In genomic region chr11:78350646-78351165, GRCh38 we compare ENCODE assay signal across 8 cellular contexts.
DNase-seq lines count a peak whose midpoint lies in the region; ATAC-seq, FAIRE-seq and TF ChIP-seq lines count a peak whose summit lies in the region.

No MANE protein-coding gene starts in this region.

- H3K9me3 ChIP-seq in A673 (ENCODE audit: low read depth, low read length, poor library complexity, severe bottlenecking) (no peaks in the 10 kb centered on the region), KOPT-K1 (ENCODE audit: insufficient read depth, low read length, poor library complexity, severe bottlenecking) (no peaks in the 10 kb centered on the region), GM12878 (replicated peaks; ENCODE audit: control insufficient read depth, insufficient read depth, low read length) (no peaks in the 10 kb centered on the region), thymus (ENCODE audit: control insufficient read depth) (no peaks in the 10 kb centered on the region)

- peak overlapping the region; percentile 29 for H2AFZ ChIP-seq in GM12878 (ENCODE audit: control insufficient read depth, low read depth, low read length)

- intact Hi-C loops in A673 (cut with micrococcal nuclease; ENCODE audit: unreplicated experiment) (loop anchor here (10.0 kb wide), 1 partner anchor 64 kb away; the partner anchor contains the start of gene GAB2), GM12878 (cut with micrococcal nuclease; ENCODE audit: unreplicated experiment) (no loop called here)

- TF ChIP-seq CTCF in A673 (conservative IDR thresholded peaks at IDR 0.05; ENCODE audit: low read depth, low read length) (no peak), GM12878 (IDR thresholded peaks at IDR 0.05 in 2 of 3, conservative IDR thresholded peaks at IDR 0.05 in 1 of 3; ENCODE audit: control insufficient read depth in 2 of 3, extremely low read depth in 1 of 3, insufficient read depth in 1 of 3, low read depth in 3 of 3, low read length in 3 of 3) (no peak)

- H3K27ac ChIP-seq in A673 (ENCODE audit: low read depth, low read length, poor library complexity, severe bottlenecking) (peak overlapping the region; percentile 87), KOPT-K1 (ENCODE audit: low read depth, low read length, poor library complexity, severe bottlenecking) (peak overlapping the region; percentile 98), GM12878 (ENCODE audit: control insufficient read depth, insufficient read depth) (peak overlapping the region; percentile 71; the same call in 1 of the 2 replicates), thymus (ENCODE audit: low read depth) (peak overlapping the region; percentile 79)

- H3K79me2 ChIP-seq in GM12878 (ENCODE audit: control insufficient read depth, insufficient read depth, low read length), result no peaks in the 10 kb centered on the region

- H3K27me3 ChIP-seq in A673 (replicated peaks; ENCODE audit: insufficient read depth, low read depth, low read length, poor library complexity), result no peaks in the 10 kb centered on the region
- H3K27me3 ChIP-seq in GM12878 (replicated peaks in 1 of 2; ENCODE audit: control insufficient read depth in 2 of 2, insufficient read depth in 2 of 2, low read length in 1 of 2), result no peaks in the 10 kb centered on the region
- H3K27me3 ChIP-seq in thymus (ENCODE audit: control insufficient read depth, insufficient read depth), result no peaks in the 10 kb centered on the region

- SMC1A ChIA-PET in GM12878 (lab: Charles Lee; ENCODE audit: uncharacterized antibody, unreplicated experiment), result interaction anchor here (0.7 to 1.7 kb wide), 5 partner anchors 13 to 41 kb away, joined by 3 to 4 read pairs (median 4); no protein-coding TSS in a partner anchor

- RAD21 ChIA-PET in GM12878 (lab: Charles Lee; ENCODE audit: unreplicated experiment), result interaction anchor here (0.5 to 1.7 kb wide), 2 partner anchors 48 to 213 kb away, joined by 4 to 5 read pairs; no protein-coding TSS in a partner anchor

- ATAC-seq in GM12878, result peak; percentile 43
- peak; percentile 61 for ATAC-seq in left lobe of liver

- CTCF ChIA-PET in A673 (lab: Charles Lee), result no interaction called here
- CTCF ChIA-PET in GM12878 (lab: Yijun Ruan, JAX), result interaction anchor here (0.6 to 2.0 kb wide), 3 partner anchors 11 to 214 kb away, joined by 3 to 8 read pairs (median 8); no protein-coding TSS in a partner anchor

- no TSS peak for BruUV-seq in A673 (replicated peaks; lab: Mats Ljungman, UMichigan)
- no TSS peak for BruUV-seq in GM12878 (replicated peaks; lab: Mats Ljungman, UMichigan)

- no peaks in the 10 kb centered on the region for H3K36me3 ChIP-seq in A673 (ENCODE audit: insufficient read depth, low read length, poor library complexity, severe bottlenecking)
- no peaks in the 10 kb centered on the region for H3K36me3 ChIP-seq in KOPT-K1 (ENCODE audit: insufficient read depth, low read length)
- H3K36me3 ChIP-seq in GM12878 (ENCODE audit: control insufficient read depth in 2 of 2, insufficient read depth in 2 of 2, low read length in 1 of 2), result no peaks in the 10 kb centered on the region
- H3K36me3 ChIP-seq in thymus (ENCODE audit: control insufficient read depth, insufficient read depth), result no peaks in the 10 kb centered on the region

- TF ChIP-seq RAD21 in GM12878 (IDR thresholded peaks at IDR 0.05; ENCODE audit: insufficient read depth, low read depth, low read length), result no peak

- FAIRE-seq in GM12878 (lab: Jason Lieb, UNC), result no peak

- POLR2A ChIA-PET in A673 (lab: Charles Lee; ENCODE audit: low non-redundant PET) (no interaction called here), GM12878 (lab: Charles Lee) (interaction anchor here (0.6 kb wide), 1 partner anchor 8 kb away, joined by 5 read pairs; no protein-coding TSS in a partner anchor)

- DNase-seq in A673 (ENCODE audit: low spot score), result peak; percentile 79
- peak; percentile 26 for DNase-seq in GM12878 (ENCODE audit: low read depth, low spot score)
- no peak for DNase-seq in left lobe of liver (ENCODE audit: low spot score)
- DNase-seq in activated CD4-positive, CD25-positive, alpha-beta regulatory T cell treated with anti-CD3 and anti-CD28 coated beads, Interleukin-2, amount 50 U/mL, for 72 hours, result no peak
- DNase-seq in DMS153 treated with DMSO at 0.1 percent for 48 hours (lab: John Stamatoyannopoulos, UW; ENCODE audit: unreplicated experiment), result no peak
- no peak for DNase-seq in stimulated activated CD4-positive, alpha-beta T cell treated with anti-CD3 and anti-CD28 coated beads, Interleukin-15, amount 100 ng/mL, for 24 hours

- peaks cover 70% of the 10 kb centered on the region for H3K4me1 ChIP-seq in A673 (ENCODE audit: insufficient read depth, low read length, poor library complexity, severe bottlenecking)
- peaks cover 29% of the 10 kb centered on the region for H3K4me1 ChIP-seq in GM12878 (ENCODE audit: control insufficient read depth, insufficient read depth, low read length)
- H3K4me1 ChIP-seq in thymus (ENCODE audit: control insufficient read depth, insufficient read depth, low read length), result peaks cover 31% of the 10 kb centered on the region

- 2% methylated on average over 7 of the region's 7 CpGs for WGBS in GM12878 (ENCODE audit: insufficient coverage, insufficient replicate concordance, low lambda C conversion rate, missing lambda C conversion rate)
- 6% methylated on average over 7 of the region's 7 CpGs for WGBS in thymus

- no peak for TF ChIP-seq POLR2A in GM12878 (IDR thresholded peaks at IDR 0.05; ENCODE audit: low read depth, low read length)

- no peaks in the 10 kb centered on the region for H4K20me1 ChIP-seq in GM12878 (ENCODE audit: control insufficient read depth, insufficient read depth)

- no peak for TF ChIP-seq EP300 in GM12878 (IDR thresholded peaks at IDR 0.05; ENCODE audit: borderline replicate concordance in 1 of 2, control insufficient read depth in 1 of 2, low read depth in 2 of 2, low read length in 2 of 2)

- in situ Hi-C loops in GM12878 (cut with MboI), result no loop called here

- peak overlapping the region; percentile 45 for H3K9ac ChIP-seq in GM12878 (ENCODE audit: control insufficient read depth, insufficient read depth, low read length)

- H3K4me2 ChIP-seq in GM12878 (ENCODE audit: control insufficient read depth, insufficient read depth), result peak overlapping the region; percentile 87

- H3K4me3 ChIP-seq in A673 (ENCODE audit: low read depth, low read length, poor library complexity, severe bottlenecking), result peak overlapping the region; percentile 20
- peak overlapping the region; percentile 18; the same call in 1 of the 2 replicates for H3K4me3 ChIP-seq in GM12878
- H3K4me3 ChIP-seq in thymus (ENCODE audit: low read length), result peak overlapping the region; percentile 34

TF ChIP-seq in GM12878, 131 proteins besides CTCF, POLR2A, EP300 and RAD21 (continues in another document):
- TF ChIP-seq SPI1 (IDR thresholded peaks at IDR 0.05; ENCODE audit: borderline replicate concordance, insufficient read depth, low read depth, low read length), result peak; percentile 58; the same call in 1 of the 2 replicates
- TF ChIP-seq HCFC1 (IDR thresholded peaks at IDR 0.05; ENCODE audit: low read length), result no peak
- no peak for TF ChIP-seq SREBF2 (IDR thresholded peaks at IDR 0.05; ENCODE audit: low read length)
- 0 out of 2 replicates have a peak, but pooled peaks have one; percentile 2 for TF ChIP-seq NFIC (IDR thresholded peaks at IDR 0.05; ENCODE audit: low read depth, low read length)
- TF ChIP-seq CBFB (IDR thresholded peaks at IDR 0.05; ENCODE audit: low read depth), result no peak
- no peak for TF ChIP-seq KLF5 (IDR thresholded peaks at IDR 0.05; ENCODE audit: partially characterized antibody)
- no peak for TF ChIP-seq POU2F2 (IDR thresholded peaks at IDR 0.05; ENCODE audit: borderline replicate concordance, low read depth, low read length)
- no peak for TF ChIP-seq TCF7 (IDR thresholded peaks at IDR 0.05; ENCODE audit: borderline replicate concordance)
- TF ChIP-seq ESRRA (IDR thresholded peaks at IDR 0.05; ENCODE audit: low read length), result no peak
- no peak for TF ChIP-seq HSF1 (IDR thresholded peaks at IDR 0.05; ENCODE audit: low read depth, low read length)
- TF ChIP-seq IRF4 (IDR thresholded peaks at IDR 0.05; ENCODE audit: low read depth, low read length), result no peak
- no peak for TF ChIP-seq ASH2L (IDR thresholded peaks at IDR 0.05; ENCODE audit: borderline replicate concordance, low read depth)
- no peak for TF ChIP-seq TCF12 (IDR thresholded peaks at IDR 0.05; ENCODE audit: low read depth, low read length)
- TF ChIP-seq SUPT20H (IDR thresholded peaks at IDR 0.05; ENCODE audit: borderline replicate concordance, control insufficient read depth, low read depth, low read length), result no peak
- no peak for TF ChIP-seq MXI1 (IDR thresholded peaks at IDR 0.05; ENCODE audit: low read depth, low read length)
- no peak for TF ChIP-seq ZNF24 (IDR thresholded peaks at IDR 0.05)
- no peak for TF ChIP-seq NR2C1 (IDR thresholded peaks at IDR 0.05)
- no peak for TF ChIP-seq NR2C2 (IDR thresholded peaks at IDR 0.05; ENCODE audit: borderline replicate concordance, control insufficient read depth, insufficient read length, low read depth)
- TF ChIP-seq EED (IDR thresholded peaks at IDR 0.05; ENCODE audit: low read depth), result peak; percentile 84
- TF ChIP-seq BMI1 (IDR thresholded peaks at IDR 0.05; ENCODE audit: borderline replicate concordance), result no peak

Comparison
In these comparisons a context has a peak if more than half of its experiments do, and no peak if none do; other contexts are left out.
1. DNase-seq: peak in A673 (single experiment) and GM12878 (single experiment); none in left lobe of liver (single experiment), activated CD4-positive, CD25-positive, alpha-beta regulatory T cell treated with anti-CD3 and anti-CD28 coated beads, Interleukin-2, amount 50 U/mL, for 72 hours (single experiment), DMS153 treated with DMSO at 0.1 percent for 48 hours (single experiment) and stimulated activated CD4-positive, alpha-beta T cell treated with anti-CD3 and anti-CD28 coated beads, Interleukin-15, amount 100 ng/mL, for 24 hours (single experiment).
2. Peak in every context shown above with its lines, with median percentiles within 50 percentile points of each other: H3K27ac ChIP-seq and H3K4me3 ChIP-seq.